Comparison of ENCODE assay signal across 1 cellular context in the genomic region with DNA sequence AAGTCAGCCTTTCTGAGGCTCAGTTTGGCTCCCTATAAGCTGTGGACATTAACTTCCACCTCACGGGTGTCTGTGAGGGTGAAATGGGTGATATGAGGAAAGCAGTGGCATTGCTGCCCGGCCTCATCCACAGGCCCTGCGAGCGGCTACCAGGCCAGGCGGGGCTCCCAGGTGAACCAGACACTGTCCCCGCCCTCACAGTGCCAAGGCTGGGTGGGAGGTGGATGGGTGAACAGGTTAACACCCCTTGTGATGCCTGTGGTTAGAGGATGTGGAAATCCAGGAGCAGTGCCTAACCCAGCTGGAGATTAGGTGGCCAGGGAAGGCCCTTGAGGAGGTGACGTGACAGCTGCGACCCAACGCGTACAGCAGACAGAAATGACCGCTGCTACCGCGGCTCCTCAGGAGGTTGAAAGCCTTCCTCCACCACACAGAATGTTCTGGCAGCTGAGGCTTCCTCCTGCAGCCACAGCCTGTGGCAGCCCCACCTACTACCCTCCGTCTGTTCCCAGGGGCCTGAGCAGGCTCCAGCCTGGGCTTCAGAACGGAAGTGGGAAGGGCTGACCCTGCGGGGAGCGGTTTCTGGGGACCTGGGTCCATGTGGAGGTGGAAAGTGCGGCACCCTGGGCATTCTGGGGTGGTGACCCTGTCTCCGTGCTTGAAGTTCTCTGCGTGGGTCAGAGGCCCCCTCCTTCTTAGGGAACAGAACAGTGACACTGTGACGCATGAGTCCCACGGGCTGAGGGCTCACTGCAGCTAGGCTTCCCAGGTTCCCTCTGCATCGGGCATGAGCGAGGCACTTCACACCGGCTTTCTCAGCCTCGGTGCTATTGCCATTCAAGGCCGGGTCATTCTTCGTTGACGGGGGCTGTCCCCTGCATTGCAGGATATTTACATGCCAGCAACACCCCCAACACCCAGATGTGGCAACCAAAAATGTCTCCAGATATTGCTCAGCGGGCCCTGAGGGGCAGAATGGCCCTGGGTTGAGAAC.
TF ChIP-seq lines count a peak whose summit lies in the region.

No MANE protein-coding gene starts in this region.

TF ChIP-seq in H1, 55 proteins besides CTCF, POLR2A, EP300 and RAD21:
- TF ChIP-seq CHD1 (IDR thresholded peaks at IDR 0.05; ENCODE audit: low read depth, low read length) (no peak), CTBP2 (IDR thresholded peaks at IDR 0.05; ENCODE audit: borderline replicate concordance, insufficient read depth, insufficient read length, low read length) (no peak)
- TF ChIP-seq, protein P1, sequence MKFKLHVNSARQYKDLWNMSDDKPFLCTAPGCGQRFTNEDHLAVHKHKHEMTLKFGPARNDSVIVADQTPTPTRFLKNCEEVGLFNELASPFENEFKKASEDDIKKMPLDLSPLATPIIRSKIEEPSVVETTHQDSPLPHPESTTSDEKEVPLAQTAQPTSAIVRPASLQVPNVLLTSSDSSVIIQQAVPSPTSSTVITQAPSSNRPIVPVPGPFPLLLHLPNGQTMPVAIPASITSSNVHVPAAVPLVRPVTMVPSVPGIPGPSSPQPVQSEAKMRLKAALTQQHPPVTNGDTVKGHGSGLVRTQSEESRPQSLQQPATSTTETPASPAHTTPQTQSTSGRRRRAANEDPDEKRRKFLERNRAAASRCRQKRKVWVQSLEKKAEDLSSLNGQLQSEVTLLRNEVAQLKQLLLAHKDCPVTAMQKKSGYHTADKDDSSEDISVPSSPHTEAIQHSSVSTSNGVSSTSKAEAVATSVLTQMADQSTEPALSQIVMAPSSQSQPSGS (IDR thresholded peaks at IDR 0.05; ENCODE audit: low read length): no peak
TF ChIP-seq in H1: peak in this region for 0.
